1 cellular context compared by ENCODE assay signal in genomic region chr21:43068065-43068464, GRCh38.
TF ChIP-seq lines count a peak whose summit lies in the region.
"Not testable (repeated sequence)": the region's sequence is repeated elsewhere in the genome, so short reads cannot be mapped to it uniquely, and the experiment has no call there.

No MANE protein-coding gene starts in this region.

TF ChIP-seq in HepG2, 621 proteins besides CTCF, POLR2A, EP300 and RAD21 (continued from another document):
- peak; percentile 76 for TF ChIP-seq PATZ1 (CRISPR knock-in tag; IDR thresholded peaks at IDR 0.05)
- peak; percentile 34; the same call in 1 of the 2 replicates for TF ChIP-seq TFDP1 (CRISPR knock-in tag; IDR thresholded peaks at IDR 0.05; ENCODE audit: borderline replicate concordance)
- 0 out of 2 replicates have a peak, but pooled peaks have one; percentile 18 for TF ChIP-seq TFDP2 (CRISPR knock-in tag; IDR thresholded peaks at IDR 0.05)
- TF ChIP-seq NR2F6 (IDR thresholded peaks at IDR 0.05), result peak; percentile 29; the same call in 1 of the 2 replicates
- TF ChIP-seq NR2F6 (CRISPR knock-in tag; IDR thresholded peaks at IDR 0.05), result peak; percentile 86; the same call in 1 of the 2 replicates
- TF ChIP-seq ARID5B (CRISPR knock-in tag; IDR thresholded peaks at IDR 0.05), result peak; percentile 39; the same call in 1 of the 2 replicates
- peak; percentile 28; the same call in 1 of the 2 replicates for TF ChIP-seq HNF4G (IDR thresholded peaks at IDR 0.05; ENCODE audit: borderline replicate concordance, low read depth, low read length)
- not testable (repeated sequence) for TF ChIP-seq HNF4G (CRISPR knock-in tag; IDR thresholded peaks at IDR 0.05; ENCODE audit: borderline replicate concordance, low read depth)
- TF ChIP-seq THAP11 (CRISPR knock-in tag; IDR thresholded peaks at IDR 0.05), result 0 out of 2 replicates have a peak, but pooled peaks have one; percentile 16
- 0 out of 2 replicates have a peak, but pooled peaks have one; percentile 13 for TF ChIP-seq GABPB1 (CRISPR knock-in tag; IDR thresholded peaks at IDR 0.05)
- peak; percentile 43; the same call in 1 of the 2 replicates for TF ChIP-seq HOXA3 (CRISPR knock-in tag; IDR thresholded peaks at IDR 0.05)
- peak; percentile 54; the same call in 1 of the 2 replicates for TF ChIP-seq FOXP4 (CRISPR knock-in tag; IDR thresholded peaks at IDR 0.05)
- TF ChIP-seq SOX5 (CRISPR knock-in tag; IDR thresholded peaks at IDR 0.05; ENCODE audit: borderline replicate concordance), result peak; percentile 66; the same call in 1 of the 2 replicates
- peak; percentile 59; the same call in 1 of the 2 replicates for TF ChIP-seq KDM6A (CRISPR knock-in tag; IDR thresholded peaks at IDR 0.05; ENCODE audit: low read depth)
- TF ChIP-seq RXRA (CRISPR knock-in tag; IDR thresholded peaks at IDR 0.05), result peak; percentile 40; the same call in 1 of the 2 replicates
- peak; percentile 23; the same call in 1 of the 2 replicates for TF ChIP-seq ZFY (CRISPR knock-in tag; IDR thresholded peaks at IDR 0.05)
